ENCODE assay signal across 32 cellular contexts in genomic region chr3:40181182-40181581, GRCh38.
A peak's percentile ranks its signal among the peaks of the same experiment; 100 is the strongest.
DNase-seq lines count a peak whose midpoint lies in the region; ATAC-seq and TF ChIP-seq lines count a peak whose summit lies in the region.
"Had no signal": no experiment of that assay in that cellular context is flagged by ENCODE, and none has a peak within 500 bp of the region (broad histone marks: within the 10 kb centered on the region; RNA-seq: fewer than 3 reads in every experiment).

No MANE protein-coding gene starts in this region.

- no peaks in the 10 kb centered on the region for H3K36me3 Mint-ChIP-seq in activated T-cell treated with anti-CD3 and anti-CD28 coated beads, Interleukin-2, amount 50 U/mL, for 72 hours (ENCODE audit: insufficient read depth in 2 of 2)
- H3K36me3 Mint-ChIP-seq: activated naive CD8-positive, alpha-beta T cell treated with anti-CD3 and anti-CD28 coated beads, Interleukin-2, amount 10 ng/mL, durations not matched to agents 7 days and 5 days; naive B cell; stimulated activated naive B cell treated with anti-CD40 and anti-IgM and Interleukin-4, amounts not matched to agents 10 μg/mL and 1 μg/mL and 100 μg/mL, for 72 hours had no signal

- no peak for DNase-seq in activated T-cell treated with anti-CD3 and anti-CD28 coated beads, Interleukin-2, amount 50 U/mL, for 72 hours
- DNase-seq in activated T-cell treated with anti-CD3 and anti-CD28 coated beads, Interleukin-2, amount 50 U/mL, for 48 hours: no peak
- DNase-seq in brain microvascular endothelial cell (no peak), left lobe of liver (ENCODE audit: low spot score) (peak; percentile 21), SW480 (ENCODE audit: low spot score) (no peak), NCI-H187 treated with DMSO at 0.1 percent for 48 hours (lab: John Stamatoyannopoulos, UW) (no peak)
- DNase-seq: 8988T; activated CD4-positive, alpha-beta T cell treated with anti-CD3 and anti-CD28 coated beads for 4 hours; activated effector memory CD4-positive, alpha-beta T cell treated with anti-CD3 and anti-CD28 coated beads, Interleukin-2, amount 50 U/mL, for 16 hours; activated naive CD8-positive, alpha-beta T cell treated with anti-CD3 and anti-CD28 coated beads, Interleukin-2, amount 10 ng/mL, durations not matched to agents 7 days and 5 days; aorta; Calu3; cortex of kidney; DMS79; effector memory CD4-positive, alpha-beta T cell; GF-D8; glutamatergic neuron; kidney; midbrain; naive B cell; NCI-H1417; NCI-H2029 treated with DMSO at 0.1 percent for 48 hours; NCI-H226; NCI-H748 treated with DMSO at 0.1 percent for 48 hours; occipital lobe; SHP77 treated with DMSO at 0.1 percent for 48 hours; stimulated activated naive B cell treated with anti-CD40 and anti-IgM and Interleukin-4, amounts not matched to agents 10 μg/mL and 1 μg/mL and 100 μg/mL, for 72 hours; upper lobe of right lung had no signal

- H3K27ac Mint-ChIP-seq in activated T-cell treated with anti-CD3 and anti-CD28 coated beads, Interleukin-2, amount 50 U/mL, for 72 hours: peak overlapping the region; percentile 13
- H3K27ac Mint-ChIP-seq: activated naive CD8-positive, alpha-beta T cell treated with anti-CD3 and anti-CD28 coated beads, Interleukin-2, amount 10 ng/mL, durations not matched to agents 7 days and 5 days; stimulated activated naive B cell treated with anti-CD40 and anti-IgM and Interleukin-4, amounts not matched to agents 10 μg/mL and 1 μg/mL and 100 μg/mL, for 72 hours had no signal

- TF ChIP-seq CTCF in brain microvascular endothelial cell (IDR thresholded peaks at IDR 0.05; ENCODE audit: low read depth, low read length, missing control alignments): peak; percentile 31

- H3K27me3 ChIP-seq in brain microvascular endothelial cell (replicated peaks): no peaks in the 10 kb centered on the region
- H3K27me3 ChIP-seq: upper lobe of right lung had no signal

- H3K27ac ChIP-seq in brain microvascular endothelial cell: no peak overlapping the region
- H3K27ac ChIP-seq: HL-60, upper lobe of right lung had no signal

- H3K9me3 Mint-ChIP-seq in activated T-cell treated with anti-CD3 and anti-CD28 coated beads, Interleukin-2, amount 50 U/mL, for 72 hours: no peaks in the 10 kb centered on the region
- H3K9me3 Mint-ChIP-seq: activated naive CD8-positive, alpha-beta T cell treated with anti-CD3 and anti-CD28 coated beads, Interleukin-2, amount 10 ng/mL, durations not matched to agents 7 days and 5 days; naive B cell; stimulated activated naive B cell treated with anti-CD40 and anti-IgM and Interleukin-4, amounts not matched to agents 10 μg/mL and 1 μg/mL and 100 μg/mL, for 72 hours had no signal

- no peak overlapping the region for H3K4me3 Mint-ChIP-seq in activated T-cell treated with anti-CD3 and anti-CD28 coated beads, Interleukin-2, amount 50 U/mL, for 72 hours
- H3K4me3 Mint-ChIP-seq: activated naive CD8-positive, alpha-beta T cell treated with anti-CD3 and anti-CD28 coated beads, Interleukin-2, amount 10 ng/mL, durations not matched to agents 7 days and 5 days; stimulated activated naive B cell treated with anti-CD40 and anti-IgM and Interleukin-4, amounts not matched to agents 10 μg/mL and 1 μg/mL and 100 μg/mL, for 72 hours had no signal

- no peak overlapping the region for H3K4me3 ChIP-seq in brain microvascular endothelial cell (ENCODE audit: low read depth, low read length)
- H3K4me3 ChIP-seq: upper lobe of right lung had no signal

- ATAC-seq in activated T-cell treated with anti-CD3 and anti-CD28 coated beads, Interleukin-2, amount 50 U/mL, for 72 hours (replicated peaks in 1 of 2): no peak
- no peak for ATAC-seq in left lobe of liver
- no peak for ATAC-seq in HG03469 (IDR thresholded peaks at IDR 0.05; ENCODE audit: unreplicated experiment)
- no peak for ATAC-seq in GM18520 (IDR thresholded peaks at IDR 0.05; ENCODE audit: unreplicated experiment)
- ATAC-seq: esophagus mucosa; stimulated activated naive B cell treated with anti-CD40 and anti-IgM and Interleukin-4, amounts not matched to agents 10 μg/mL and 1 μg/mL and 100 μg/mL, for 72 hours; upper lobe of right lung had no signal

- no peaks in the 10 kb centered on the region for H3K4me1 Mint-ChIP-seq in activated T-cell treated with anti-CD3 and anti-CD28 coated beads, Interleukin-2, amount 50 U/mL, for 72 hours (ENCODE audit: low read depth)
- H3K4me1 Mint-ChIP-seq: naive B cell had no signal

- in situ Hi-C loops in brain microvascular endothelial cell (cut with HindIII; ENCODE audit: low pct_ligation_motif_present, low sequenced_read_pairs): no loop called here

- H3K36me3 ChIP-seq in brain microvascular endothelial cell (replicated peaks): no peaks in the 10 kb centered on the region
- H3K36me3 ChIP-seq: upper lobe of right lung had no signal

- no peaks in the 10 kb centered on the region for H3K27me3 Mint-ChIP-seq in activated T-cell treated with anti-CD3 and anti-CD28 coated beads, Interleukin-2, amount 50 U/mL, for 72 hours (ENCODE audit: low read depth)
- H3K27me3 Mint-ChIP-seq: naive B cell; stimulated activated naive B cell treated with anti-CD40 and anti-IgM and Interleukin-4, amounts not matched to agents 10 μg/mL and 1 μg/mL and 100 μg/mL, for 72 hours had no signal
